In the genomic region with DNA sequence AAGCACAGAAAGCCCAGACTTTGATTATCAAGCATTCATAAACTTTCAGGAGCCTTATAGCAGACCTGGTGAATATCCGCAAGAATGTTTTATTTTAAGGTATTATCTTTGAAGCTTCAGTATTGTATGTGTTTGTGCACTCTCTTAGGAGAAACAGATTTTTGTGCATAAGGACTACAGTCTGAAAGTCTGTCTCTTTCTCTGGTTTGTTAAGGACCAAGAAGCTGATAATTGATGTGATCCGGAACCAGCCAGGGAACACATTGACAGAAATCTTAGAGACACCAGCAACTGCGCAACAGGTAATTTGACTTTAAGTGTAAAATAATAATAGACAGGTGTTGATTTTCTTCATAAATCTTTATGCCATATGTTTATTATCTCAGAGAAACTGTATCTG, we compare ENCODE assay signal across 25 cellular contexts. TPM values are rescaled to one million over a fixed set of nuclear protein-coding genes. Genes with fewer than 3 reads are reported as not detected.
DNase-seq lines count a peak whose midpoint lies in the region; ATAC-seq and TF ChIP-seq lines count a peak whose summit lies in the region.
"Had no signal": no experiment of that assay in that cellular context is flagged by ENCODE, and none has a peak within 500 bp of the region (broad histone marks: within the 10 kb centered on the region; RNA-seq: fewer than 3 reads in every experiment).

No MANE protein-coding gene starts in this region.

- H3K27ac ChIP-seq in SJSA1 (peak overlapping the region; percentile 88), mesenchymal stem cell (ENCODE audit: low read length, poor library complexity, severe bottlenecking) (no peak overlapping the region)
- H3K27ac ChIP-seq: BLaER1 treated with 17β-estradiol and CSF1 and Interleukin-3, amounts not matched to agents 10 nM and 100 nM; HL-60 had no signal

- no peak overlapping the region for H3K23ac ChIP-seq in mesenchymal stem cell (ENCODE audit: low read length in 2 of 2)

- H2AK5ac ChIP-seq in mesenchymal stem cell (ENCODE audit: low read length, severe bottlenecking): no peak overlapping the region

- H3K27me3 Mint-ChIP-seq in HFFc6 (ENCODE audit: insufficient read depth) (no peaks in the 10 kb centered on the region; the same call in 1 of the 2 replicates), osteocyte (ENCODE audit: unreplicated experiment) (no peaks in the 10 kb centered on the region)
- H3K27me3 Mint-ChIP-seq: CD4-positive, alpha-beta T cell had no signal

- TF ChIP-seq CTCF in HFFc6 (IDR thresholded peaks at IDR 0.05): no peak
- no peak for TF ChIP-seq CTCF in osteocyte (IDR thresholded peaks at IDR 0.05)

- no peak overlapping the region for H4K8ac ChIP-seq in mesenchymal stem cell (ENCODE audit: low read length)

- no peaks in the 10 kb centered on the region for H3K9me3 ChIP-seq in SJSA1 (replicated peaks)
- no peaks in the 10 kb centered on the region for H3K9me3 ChIP-seq in mesenchymal stem cell (ENCODE audit: control insufficient read depth, low read length)
- H3K9me3 ChIP-seq: A549; BLaER1 treated with 17β-estradiol and CSF1 and Interleukin-3, amounts not matched to agents 10 nM and 100 nM had no signal

- H3K27ac Mint-ChIP-seq in HFFc6 (peak overlapping the region; percentile 90; the same call in 1 of the 2 replicates), osteocyte (ENCODE audit: unreplicated experiment) (peak overlapping the region; percentile 75)
- H3K27ac Mint-ChIP-seq: CD4-positive, alpha-beta T cell had no signal

- H3K36me3 Mint-ChIP-seq in HFFc6 (ENCODE audit: low read depth): no peaks in the 10 kb centered on the region
- H3K36me3 Mint-ChIP-seq in osteocyte (ENCODE audit: unreplicated experiment): no peaks in the 10 kb centered on the region

- H2BK120ac ChIP-seq in mesenchymal stem cell (ENCODE audit: low read depth, low read length): peak overlapping the region; percentile 3

- H3K4me1 Mint-ChIP-seq in HFFc6 (ENCODE audit: low read depth): peaks cover 70% of the 10 kb centered on the region
- peaks cover 65% of the 10 kb centered on the region for H3K4me1 Mint-ChIP-seq in osteocyte (ENCODE audit: unreplicated experiment)

- ATAC-seq in HG02798 (IDR thresholded peaks at IDR 0.05; ENCODE audit: poor library complexity, unreplicated experiment): no peak
- ATAC-seq: A549, GM12878, PC-3 had no signal

- H3K4me3 ChIP-seq in SJSA1 (no peak overlapping the region), mesenchymal stem cell (ENCODE audit: insufficient read depth in 1 of 2, low read depth in 1 of 2, low read length in 2 of 2) (no peak overlapping the region)
- H3K4me3 ChIP-seq: A549; BLaER1 treated with 17β-estradiol and CSF1 and Interleukin-3, amounts not matched to agents 10 nM and 100 nM; GM12878 had no signal

- no peak overlapping the region for H3K4me2 ChIP-seq in mesenchymal stem cell (ENCODE audit: low read length, poor library complexity, severe bottlenecking)
- H3K4me2 ChIP-seq: A549; BLaER1 treated with 17β-estradiol and CSF1 and Interleukin-3, amounts not matched to agents 10 nM and 100 nM had no signal

- H2BK5ac ChIP-seq in mesenchymal stem cell (ENCODE audit: low read depth, low read length, poor library complexity, severe bottlenecking): no peak overlapping the region

- peaks cover 52% of the 10 kb centered on the region for H3K4me1 ChIP-seq in SJSA1 (replicated peaks)
- peaks cover 7% of the 10 kb centered on the region for H3K4me1 ChIP-seq in mesenchymal stem cell (ENCODE audit: control insufficient read depth, insufficient read depth, low read depth, low read length)

- no peak overlapping the region for H3K9ac ChIP-seq in mesenchymal stem cell (ENCODE audit: low read length)
- H3K9ac ChIP-seq: BLaER1 treated with 17β-estradiol and CSF1 and Interleukin-3, amounts not matched to agents 10 nM and 100 nM had no signal

- no peak for DNase-seq in HFFc6
- DNase-seq in SJSA1 (ENCODE audit: low read depth in 1 of 2, low spot score in 2 of 2): no peak
- DNase-seq in mesenchymal stem cell: no peak
- no peak for DNase-seq in osteocyte (ENCODE audit: extremely low spot score, unreplicated experiment)
- DNase-seq in inferior parietal cortex (ENCODE audit: extremely low spot score): no peak
- no peak for DNase-seq in NCI-H2029 (lab: John Stamatoyannopoulos, UW)
- DNase-seq: AML-193; CD4-positive, alpha-beta T cell; DMS53; GDM1; HCEC 1CT; Kasumi-1; NCI-H1092 treated with DMSO at 0.1 percent for 48 hours; NCI-H1436; NCI-H187 treated with DMSO at 0.1 percent for 48 hours; NCI-H2107; NCI-H748 treated with DMSO at 0.1 percent for 48 hours; NK-92 treated with Interleukin-12 subunit alpha and Interleukin-12 subunit beta, amount 100 ng/mL, for 24 hours; Right ventricle myocardium superior had no signal

- H3K18ac ChIP-seq in mesenchymal stem cell (ENCODE audit: low read depth in 1 of 2, low read length in 2 of 2): peak overlapping the region in 1 of 2 experiments; percentile 77

- H3K9me3 Mint-ChIP-seq in HFFc6 (no peaks in the 10 kb centered on the region), osteocyte (ENCODE audit: unreplicated experiment) (no peaks in the 10 kb centered on the region)
- H3K9me3 Mint-ChIP-seq: CD4-positive, alpha-beta T cell had no signal

- no peaks in the 10 kb centered on the region for H3K36me3 ChIP-seq in SJSA1
- no peaks in the 10 kb centered on the region for H3K36me3 ChIP-seq in mesenchymal stem cell (ENCODE audit: control insufficient read depth in 1 of 2, insufficient read depth in 2 of 2, low read depth in 1 of 2, low read length in 2 of 2)

- no peak overlapping the region for H3K4me3 Mint-ChIP-seq in HFFc6
- H3K4me3 Mint-ChIP-seq in osteocyte (ENCODE audit: unreplicated experiment): no peak overlapping the region
- H3K4me3 Mint-ChIP-seq: CD4-positive, alpha-beta T cell had no signal

- 56% methylated on average over 1 of the region's 3 CpGs for WGBS in mesenchymal stem cell

- H3K14ac ChIP-seq in mesenchymal stem cell (ENCODE audit: low read length in 2 of 2): no peak overlapping the region

- peak overlapping the region in 1 of 2 experiments; percentile 90 for H2BK12ac ChIP-seq in mesenchymal stem cell (ENCODE audit: low read length in 2 of 2)

- no peak overlapping the region for H4K91ac ChIP-seq in mesenchymal stem cell (ENCODE audit: low read length)

- H3K4ac ChIP-seq in mesenchymal stem cell (ENCODE audit: low read depth in 1 of 2, low read length in 2 of 2): no peak overlapping the region

- H2AFZ ChIP-seq in mesenchymal stem cell (ENCODE audit: low read depth, low read length): no peak overlapping the region

- no peak overlapping the region for H2BK15ac ChIP-seq in mesenchymal stem cell (ENCODE audit: low read depth, poor library complexity, severe bottlenecking)

- H3K27me3 ChIP-seq in SJSA1 (replicated peaks) (no peaks in the 10 kb centered on the region), mesenchymal stem cell (ENCODE audit: control insufficient read depth in 1 of 2, insufficient read depth in 1 of 2, low read length in 2 of 2) (no peaks in the 10 kb centered on the region)
- H3K27me3 ChIP-seq: BLaER1 treated with 17β-estradiol and CSF1 and Interleukin-3, amounts not matched to agents 10 nM and 100 nM had no signal

- no peaks in the 10 kb centered on the region for H3K79me1 ChIP-seq in mesenchymal stem cell (replicated peaks; ENCODE audit: low read length, poor library complexity, severe bottlenecking)

RNA-seq across cellular contexts. Expression of gene F2R, which starts 22.8 kb away (rescaled TPM):
- 10 to 100 TPM; 47.0 to 73.5 (median 65.5) TPM for total RNA-seq in HFFc6 (2021; fragmentation: NEBNext Ultra II Directional; extraction: Animal tissue kit (Norgen Biotek cat#: 25700))
- 61.4 and 95.4 TPM in 2 replicates for total RNA-seq in SJSA1 (2014; rRNA removed; shearing (Covaris generic))
- 368 TPM for polyA plus RNA-seq in mesenchymal stem cell (2013, experiment 1 of 2)
- 390 TPM for polyA plus RNA-seq in mesenchymal stem cell (2013, experiment 2 of 2)
- total RNA-seq in osteocyte: 108 and 113 TPM in 2 replicates
